In the genomic region with DNA sequence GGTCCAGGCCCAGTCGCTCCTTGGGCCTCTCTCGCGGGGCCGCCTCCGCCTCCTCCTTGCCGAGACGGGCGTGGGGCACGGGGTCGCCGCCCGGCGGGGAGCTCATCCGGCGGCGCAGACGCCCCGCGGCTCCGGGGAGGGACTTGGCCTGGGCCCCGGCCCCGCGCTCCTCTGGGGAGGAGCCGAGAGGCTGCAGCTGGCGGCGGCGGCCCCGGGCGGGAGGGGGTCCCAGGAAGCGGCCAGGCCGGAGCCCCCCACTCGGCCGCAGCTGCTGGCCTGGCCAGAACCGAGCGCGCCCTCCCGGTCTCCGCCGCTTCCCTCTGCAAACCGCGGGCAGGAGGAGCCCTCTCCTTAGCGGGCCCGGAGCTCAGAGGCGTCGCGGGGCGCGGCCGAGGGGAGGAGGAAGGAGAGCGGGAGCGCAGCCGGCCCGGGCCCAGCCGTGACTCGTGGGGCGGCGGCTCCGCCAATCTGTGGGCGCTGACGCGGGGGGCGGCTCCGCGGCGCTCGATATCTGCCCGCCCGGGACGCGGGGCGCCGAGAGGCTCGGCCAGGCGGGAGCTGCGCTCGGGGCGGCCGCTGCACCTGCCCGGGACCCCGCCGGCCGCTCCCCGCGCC, we compare ENCODE assay signal across 8 cellular contexts. TPM values are rescaled to one million over a fixed set of nuclear protein-coding genes. Genes with fewer than 3 reads are reported as not detected.
A peak's percentile ranks its signal among the peaks of the same experiment; 100 is the strongest.
DNase-seq lines count a peak whose midpoint lies in the region; ATAC-seq, FAIRE-seq and TF ChIP-seq lines count a peak whose summit lies in the region.

TSS of gene FAM20C (plus strand) at position 537 of the 615 bp plus-strand sequence. CDS start 629 bp downstream, outside the sequence.

- peaks cover 0 to 6% (median 4%) of the 10 kb centered on the region in 7 donors for H3K4me1 Mint-ChIP-seq in naive thymus-derived CD4-positive, alpha-beta T cell
- H3K4me1 Mint-ChIP-seq in stimulated activated naive CD8-positive, alpha-beta T cell treated with anti-CD3 and anti-CD28 coated beads, Interleukin-15, amount 100 ng/mL, for 72 hours: peaks cover 5% of the 10 kb centered on the region

- no peaks in the 10 kb centered on the region for H3K9me3 ChIP-seq in naive thymus-derived CD4-positive, alpha-beta T cell (ENCODE audit: control insufficient read depth in 2 of 3, low read length in 3 of 3)

- no peak for TF ChIP-seq CTCF in foreskin keratinocyte (conservative IDR thresholded peaks at IDR 0.05)

- CTCF ChIA-PET in naive thymus-derived CD4-positive, alpha-beta T cell (lab: Charles Lee): no interaction called here

- ATAC-seq in foreskin keratinocyte (peak; percentile 83), HG03025 (IDR thresholded peaks at IDR 0.05; ENCODE audit: low FRiP score, unreplicated experiment) (no peak)
- peak; percentile 92 for ATAC-seq in naive thymus-derived CD4-positive, alpha-beta T cell
- peak; percentile 64 for ATAC-seq in stimulated activated naive CD8-positive, alpha-beta T cell treated with anti-CD3 and anti-CD28 coated beads, Interleukin-15, amount 100 ng/mL, for 72 hours

- no peaks in the 10 kb centered on the region for H3K36me3 ChIP-seq in naive thymus-derived CD4-positive, alpha-beta T cell (ENCODE audit: control insufficient read depth in 2 of 3, insufficient read depth in 3 of 3, low read length in 3 of 3)

- intact Hi-C loops in naive thymus-derived CD4-positive, alpha-beta T cell (cut with micrococcal nuclease): no loop called here

- peak within 1 kb of the TSS; percentile 20 for H3K4me3 ChIP-seq in naive thymus-derived CD4-positive, alpha-beta T cell (ENCODE audit: low read length)

- DNase-seq in H54 (ENCODE audit: insufficient read length, low spot score) (peak; percentile 99), NOMO-1 (lab: John Stamatoyannopoulos, UW; ENCODE audit: unreplicated experiment in 2 of 2) (peak; percentile 85 to 91), foreskin keratinocyte (peak in 1 of 2 donors; percentile 51), COLO829 (ENCODE audit: low spot score) (no peak)
- DNase-seq in activated naive CD4-positive, alpha-beta T cell treated with anti-CD3 and anti-CD28 coated beads, Interleukin-2, amount 50 U/mL, for 16 hours: peak; percentile 56
- DNase-seq in naive thymus-derived CD4-positive, alpha-beta T cell: peak; percentile 4 to 45 (median 25)
- DNase-seq in stimulated activated naive CD8-positive, alpha-beta T cell treated with anti-CD3 and anti-CD28 coated beads, Interleukin-15, amount 100 ng/mL, for 72 hours: peak; percentile 19 to 36

- peaks cover 0 to 3% (median 0%) of the 10 kb centered on the region in 5 donors for H3K36me3 Mint-ChIP-seq in naive thymus-derived CD4-positive, alpha-beta T cell

- peak within 1 kb of the TSS; percentile 67 to 93 (median 83) for H3K4me3 Mint-ChIP-seq in naive thymus-derived CD4-positive, alpha-beta T cell
- peak within 1 kb of the TSS; percentile 56 to 67 for H3K4me3 Mint-ChIP-seq in stimulated activated naive CD8-positive, alpha-beta T cell treated with anti-CD3 and anti-CD28 coated beads, Interleukin-15, amount 100 ng/mL, for 72 hours

- no peak for FAIRE-seq in H54 (lab: Jason Lieb, UNC)

- no peaks in the 10 kb centered on the region for H3K4me1 ChIP-seq in foreskin keratinocyte
- no peaks in the 10 kb centered on the region for H3K4me1 ChIP-seq in naive thymus-derived CD4-positive, alpha-beta T cell (ENCODE audit: control insufficient read depth in 2 of 2, insufficient read depth in 2 of 2, low read length in 2 of 2)

- POLR2A ChIA-PET in naive thymus-derived CD4-positive, alpha-beta T cell (lab: Charles Lee): interaction anchor here (1.3 kb wide), 1 partner anchor 42 kb away, joined by 4 read pairs; no protein-coding TSS in a partner anchor

- H3K9me3 Mint-ChIP-seq in naive thymus-derived CD4-positive, alpha-beta T cell: no peaks in the 10 kb centered on the region
- no peaks in the 10 kb centered on the region for H3K9me3 Mint-ChIP-seq in stimulated activated naive CD8-positive, alpha-beta T cell treated with anti-CD3 and anti-CD28 coated beads, Interleukin-15, amount 100 ng/mL, for 72 hours

- H3K27ac Mint-ChIP-seq in naive thymus-derived CD4-positive, alpha-beta T cell: peak within 1 kb of the TSS in 1 of 9 donors; percentile 78
- no peak within 1 kb of the TSS for H3K27ac Mint-ChIP-seq in stimulated activated naive CD8-positive, alpha-beta T cell treated with anti-CD3 and anti-CD28 coated beads, Interleukin-15, amount 100 ng/mL, for 72 hours

- TF ChIP-seq POLR2A in H54 (IDR thresholded peaks at IDR 0.05; ENCODE audit: low read depth, low read length): 0 out of 2 replicates have a peak, but pooled peaks have one; percentile 47

- H3K27ac ChIP-seq in foreskin keratinocyte: peak within 1 kb of the TSS; percentile 60
- no peak within 1 kb of the TSS for H3K27ac ChIP-seq in naive thymus-derived CD4-positive, alpha-beta T cell (ENCODE audit: low read depth, low read length)

- peaks cover 33 to 52% (median 37%) of the 10 kb centered on the region in 5 donors for H3K27me3 Mint-ChIP-seq in naive thymus-derived CD4-positive, alpha-beta T cell
- peaks cover 40% of the 10 kb centered on the region for H3K27me3 Mint-ChIP-seq in stimulated activated naive CD8-positive, alpha-beta T cell treated with anti-CD3 and anti-CD28 coated beads, Interleukin-15, amount 100 ng/mL, for 72 hours

- H3K27me3 ChIP-seq in foreskin keratinocyte: no peaks in the 10 kb centered on the region
- peaks cover 0 to 5% of the 10 kb centered on the region in 2 donors for H3K27me3 ChIP-seq in naive thymus-derived CD4-positive, alpha-beta T cell (ENCODE audit: control insufficient read depth in 2 of 2, insufficient read depth in 2 of 2, low read length in 2 of 2)

RNA-seq across cellular contexts. Expression of gene FAM20C, which starts in this region (rescaled TPM):
- total RNA-seq in foreskin keratinocyte: 17.5 and 18.2 TPM in 2 replicates
- 20.6 and 22.9 TPM in 2 replicates for polyA plus RNA-seq in foreskin keratinocyte
- 10 to 100 TPM in 1 of 5 experiments, 1 to 10 TPM in 3, under 1 TPM in 1; 0.22 to 27.0 (median 4.6) TPM for total RNA-seq in naive thymus-derived CD4-positive, alpha-beta T cell
- not detected for polyA plus RNA-seq in naive thymus-derived CD4-positive, alpha-beta T cell

Comparison
In these comparisons a context has a peak if more than half of its experiments do, and no peak if none do; other contexts are left out.
1. RNA of gene FAM20C (polyA plus RNA-seq): 20.6 to 22.9 TPM in foreskin keratinocyte; not detected in naive thymus-derived CD4-positive, alpha-beta T cell; every median in the first group is over 10 times any median in the second.